ENCODE assay signal across 18 cellular contexts in the genomic region with DNA sequence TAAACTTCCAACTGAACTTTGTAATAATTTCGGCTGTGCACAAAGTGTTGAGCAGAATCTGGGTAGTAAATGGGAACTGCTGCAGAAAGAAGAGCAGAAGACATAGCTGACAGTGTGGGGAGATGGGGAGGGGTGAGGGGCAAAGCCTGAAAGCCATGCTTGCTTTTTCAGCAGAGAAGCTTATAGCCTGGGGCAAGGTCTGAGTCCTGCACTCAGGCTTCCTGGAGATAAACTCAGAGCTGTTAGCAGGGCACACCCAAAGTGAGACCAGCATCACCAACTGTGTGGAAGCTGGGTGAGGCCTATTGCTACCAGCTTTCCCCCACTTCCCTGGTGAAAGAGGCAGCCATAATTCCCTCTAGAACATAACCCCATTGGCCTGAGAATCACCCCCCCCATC. TPM values are rescaled to one million over a fixed set of nuclear protein-coding genes. Genes with fewer than 3 reads are reported as not detected.
A peak's percentile ranks its signal among the peaks of the same experiment; 100 is the strongest.
DNase-seq lines count a peak whose midpoint lies in the region; ATAC-seq and TF ChIP-seq lines count a peak whose summit lies in the region.
"Had no signal": no experiment of that assay in that cellular context is flagged by ENCODE, and none has a peak within 500 bp of the region (broad histone marks: within the 10 kb centered on the region; RNA-seq: fewer than 3 reads in every experiment).

No MANE protein-coding gene starts in this region.

- H2BK120ac ChIP-seq in mesendoderm (ENCODE audit: low read depth, low read length), result no peak overlapping the region

- H4K8ac ChIP-seq in mesendoderm (ENCODE audit: low read depth, low read length), result no peak overlapping the region

- no peaks in the 10 kb centered on the region for H3F3A ChIP-seq in GM23338 (replicated peaks; ENCODE audit: low read depth)

- H3K27ac Mint-ChIP-seq in activated T-cell treated with anti-CD3 and anti-CD28 coated beads, Interleukin-2, amount 50 U/mL, for 24 hours, result no peak overlapping the region
- H3K27ac Mint-ChIP-seq in GM23338, result no peak overlapping the region
- H3K27ac Mint-ChIP-seq: B cell; CD8-positive, alpha-beta T cell had no signal

- H4K5ac ChIP-seq in mesendoderm (ENCODE audit: low read length), result no peak overlapping the region

- TF ChIP-seq CTCF in GM23338 (conservative IDR thresholded peaks at IDR 0.05; ENCODE audit: low read depth in 2 of 2), result no peak

- H3K4me3 ChIP-seq in Karpas-422 (ENCODE audit: low read length) (no peak overlapping the region), mesendoderm (ENCODE audit: low read length) (no peak overlapping the region), GM23338 (no peak overlapping the region)
- H3K4me3 ChIP-seq: BLaER1 treated with 17β-estradiol and CSF1 and Interleukin-3, amounts not matched to agents 10 nM and 100 nM; GM12878; GM23248 had no signal

- H3K9me3 ChIP-seq in Karpas-422 (ENCODE audit: low read length), result no peaks in the 10 kb centered on the region
- H3K9me3 ChIP-seq: BLaER1 treated with 17β-estradiol and CSF1 and Interleukin-3, amounts not matched to agents 10 nM and 100 nM had no signal

- no peak overlapping the region for H2BK5ac ChIP-seq in mesendoderm (ENCODE audit: low read length)

- H3K27ac ChIP-seq in Karpas-422 (ENCODE audit: low read length) (no peak overlapping the region), mesendoderm (ENCODE audit: low read depth, low read length) (no peak overlapping the region), GM23338 (ENCODE audit: low read depth) (no peak overlapping the region)
- H3K27ac ChIP-seq: BLaER1 treated with 17β-estradiol and CSF1 and Interleukin-3, amounts not matched to agents 10 nM and 100 nM; GM23248 had no signal

- H3K4me1 Mint-ChIP-seq in activated T-cell treated with anti-CD3 and anti-CD28 coated beads, Interleukin-2, amount 50 U/mL, for 24 hours (ENCODE audit: low read depth), result no peaks in the 10 kb centered on the region
- H3K4me1 Mint-ChIP-seq in GM23338, result no peaks in the 10 kb centered on the region
- H3K4me1 Mint-ChIP-seq: B cell had no signal

- no peaks in the 10 kb centered on the region for H3K9me3 Mint-ChIP-seq in activated T-cell treated with anti-CD3 and anti-CD28 coated beads, Interleukin-2, amount 50 U/mL, for 24 hours
- H3K9me3 Mint-ChIP-seq in GM23338, result no peaks in the 10 kb centered on the region
- H3K9me3 Mint-ChIP-seq: CD8-positive, alpha-beta T cell had no signal

- H3K36me3 ChIP-seq in Karpas-422 (ENCODE audit: insufficient read depth, low read length) (no peaks in the 10 kb centered on the region), mesendoderm (ENCODE audit: control insufficient read depth, insufficient read depth, low read length) (no peaks in the 10 kb centered on the region), GM23338 (ENCODE audit: insufficient read depth) (no peaks in the 10 kb centered on the region)
- H3K36me3 ChIP-seq: BLaER1 treated with 17β-estradiol and CSF1 and Interleukin-3, amounts not matched to agents 10 nM and 100 nM had no signal

- no peak overlapping the region for H3K18ac ChIP-seq in mesendoderm (ENCODE audit: low read length)

- H4K20me1 ChIP-seq in Karpas-422 (ENCODE audit: insufficient read depth, low read depth, low read length) (no peaks in the 10 kb centered on the region), GM23338 (replicated peaks; ENCODE audit: insufficient read depth) (no peaks in the 10 kb centered on the region)
- H4K20me1 ChIP-seq: BLaER1 treated with 17β-estradiol and CSF1 and Interleukin-3, amounts not matched to agents 10 nM and 100 nM had no signal

- H3K79me1 ChIP-seq in mesendoderm (ENCODE audit: low read length), result no peaks in the 10 kb centered on the region

- no peak overlapping the region for H3K4ac ChIP-seq in mesendoderm (ENCODE audit: low read depth, low read length)

- H3K79me2 ChIP-seq in Karpas-422 (ENCODE audit: low read length) (no peaks in the 10 kb centered on the region), mesendoderm (ENCODE audit: control insufficient read depth, insufficient read depth, low read length) (no peaks in the 10 kb centered on the region), GM23338 (replicated peaks; ENCODE audit: insufficient read depth) (no peaks in the 10 kb centered on the region)

- no CpG with 5 or more reads among the region's 1 CpG for WGBS in mesendoderm (ENCODE audit: extremely low coverage, insufficient coverage, low lambda C conversion rate)

- no peak overlapping the region for H3K4me2 ChIP-seq in Karpas-422 (ENCODE audit: low read depth, low read length, poor library complexity, severe bottlenecking)
- no peak overlapping the region for H3K4me2 ChIP-seq in mesendoderm (ENCODE audit: low read length)
- no peak overlapping the region for H3K4me2 ChIP-seq in GM23338

- H3K27me3 ChIP-seq in Karpas-422 (ENCODE audit: low read length), result no peaks in the 10 kb centered on the region
- H3K27me3 ChIP-seq in mesendoderm (ENCODE audit: insufficient read depth, low read length, poor library complexity), result no peaks in the 10 kb centered on the region
- H3K27me3 ChIP-seq in GM23338 (ENCODE audit: insufficient read depth), result no peaks in the 10 kb centered on the region
- H3K27me3 ChIP-seq: BLaER1 treated with 17β-estradiol and CSF1 and Interleukin-3, amounts not matched to agents 10 nM and 100 nM had no signal

- H3K36me3 Mint-ChIP-seq in activated T-cell treated with anti-CD3 and anti-CD28 coated beads, Interleukin-2, amount 50 U/mL, for 24 hours (ENCODE audit: low read depth), result no peaks in the 10 kb centered on the region
- no peaks in the 10 kb centered on the region for H3K36me3 Mint-ChIP-seq in GM23338 (ENCODE audit: low read depth)
- H3K36me3 Mint-ChIP-seq: CD8-positive, alpha-beta T cell had no signal

- H2AFZ ChIP-seq in Karpas-422 (ENCODE audit: low read length), result no peak overlapping the region
- no peak overlapping the region for H2AFZ ChIP-seq in GM23338
- H2AFZ ChIP-seq: GM23248 had no signal

- H3K4me3 Mint-ChIP-seq in activated T-cell treated with anti-CD3 and anti-CD28 coated beads, Interleukin-2, amount 50 U/mL, for 24 hours, result no peak overlapping the region
- H3K4me3 Mint-ChIP-seq in GM23338, result no peak overlapping the region
- H3K4me3 Mint-ChIP-seq: B cell; CD8-positive, alpha-beta T cell had no signal

- peaks cover 12% of the 10 kb centered on the region for H3K27me3 Mint-ChIP-seq in activated T-cell treated with anti-CD3 and anti-CD28 coated beads, Interleukin-2, amount 50 U/mL, for 24 hours
- peaks cover 5% of the 10 kb centered on the region for H3K27me3 Mint-ChIP-seq in GM23338 (ENCODE audit: insufficient read depth, low read depth, poor library complexity)

- DNase-seq in Karpas-422 (peak; percentile 1), NCI-H226 (peak; percentile 38), mesendoderm (peak; percentile 47), cerebellar nuclear complex (lab: John Stamatoyannopoulos, UW) (no peak), GM23338 (ENCODE audit: low spot score) (no peak), AG08396 (ENCODE audit: low spot score) (no peak)
- DNase-seq in activated T-cell treated with anti-CD3 and anti-CD28 coated beads, Interleukin-2, amount 50 U/mL, for 24 hours, result no peak
- DNase-seq: 8988T; Calu3; CD8-positive, alpha-beta T cell; DMS79 treated with DMSO at 0.1 percent for 48 hours; GM23248; HCEC 1CT had no signal

- H3K4me1 ChIP-seq in Karpas-422 (ENCODE audit: low read length) (no peaks in the 10 kb centered on the region), mesendoderm (ENCODE audit: control insufficient read depth, low read depth, low read length) (no peaks in the 10 kb centered on the region), GM23338 (ENCODE audit: insufficient read depth) (no peaks in the 10 kb centered on the region)

- H3K9me2 ChIP-seq in Karpas-422 (replicated peaks; ENCODE audit: insufficient read depth, low read length) (no peaks in the 10 kb centered on the region), GM23338 (ENCODE audit: insufficient read depth) (no peaks in the 10 kb centered on the region)

- H3K9ac ChIP-seq in Karpas-422 (ENCODE audit: low read length) (no peak overlapping the region), mesendoderm (ENCODE audit: low read length) (no peak overlapping the region)
- H3K9ac ChIP-seq: BLaER1 treated with 17β-estradiol and CSF1 and Interleukin-3, amounts not matched to agents 10 nM and 100 nM; GM23248 had no signal

- ATAC-seq in GM23338, result no peak
- ATAC-seq: CD8-positive, alpha-beta T cell; GM12878 had no signal

- no peak overlapping the region for H3K23ac ChIP-seq in mesendoderm (ENCODE audit: low read length)

- H3K56ac ChIP-seq in mesendoderm (ENCODE audit: low read length), result no peak overlapping the region

- H2BK15ac ChIP-seq in mesendoderm (replicated peaks; ENCODE audit: low read depth), result no peak overlapping the region

- no peak overlapping the region for H2AK5ac ChIP-seq in mesendoderm (ENCODE audit: low read length)

TF ChIP-seq in GM23338, 12 proteins besides CTCF, POLR2A, EP300 and RAD21 (continues in another document):
- TF ChIP-seq JUNB (IDR thresholded peaks at IDR 0.05; ENCODE audit: unreplicated experiment) (no peak), STAT1 (IDR thresholded peaks at IDR 0.05; ENCODE audit: unreplicated experiment) (no peak)

RNA-seq across cellular contexts. Expression of a gene that starts 15.6 kb away (rescaled TPM):
- not detected in 2 replicates for total RNA-seq in Karpas-422 (2014; rRNA removed; shearing (Covaris generic); ENCODE audit: low replicate concordance)
- polyA plus RNA-seq in mesendoderm (2013, experiment 1 of 2), result 4.3 TPM
- polyA plus RNA-seq in mesendoderm (2013, experiment 2 of 2), result 4.4 TPM
- total RNA-seq in GM23338 (2014; rRNA removed; shearing (Covaris generic)), result 5.2 and 9.5 TPM in 2 replicates
- 7.1 and 7.8 TPM in 2 replicates for polyA plus RNA-seq in GM23338 (2016; fragmentation: Nextera tagmentation; extraction: Ambion mirVana)
- total RNA-seq: B cell; Calu3; CD8-positive, alpha-beta T cell; G401; HT-29 had no signal

RNA-seq across cellular contexts. Expression of a gene that starts 36.9 kb away (rescaled TPM):
- 30.6 and 31.6 TPM in 2 replicates for total RNA-seq in Karpas-422 (2014; rRNA removed; shearing (Covaris generic); ENCODE audit: low replicate concordance)
- polyA plus RNA-seq in mesendoderm (2013, experiment 1 of 2), result 9.1 TPM
- polyA plus RNA-seq in mesendoderm (2013, experiment 2 of 2), result 9.3 TPM
- total RNA-seq in GM23338 (2014; rRNA removed; shearing (Covaris generic)), result 21.8 and 23.6 TPM in 2 replicates
- 5.9 and 10.0 TPM in 2 replicates for polyA plus RNA-seq in GM23338 (2016; fragmentation: Nextera tagmentation; extraction: Ambion mirVana)

Comparison
In these comparisons a context has a peak if more than half of its experiments do, and no peak if none do; other contexts are left out.
1. DNase-seq: peak in Karpas-422 (single experiment), NCI-H226 (single experiment) and mesendoderm (single experiment); none in cerebellar nuclear complex (0 of 2), activated T-cell treated with anti-CD3 and anti-CD28 coated beads, Interleukin-2, amount 50 U/mL, for 24 hours (single experiment), GM23338 (single experiment) and AG08396 (single experiment).